12 cellular contexts compared by ENCODE assay signal in genomic region chr10:114507449-114507848, GRCh38.
DNase-seq lines count a peak whose midpoint lies in the region; ATAC-seq and TF ChIP-seq lines count a peak whose summit lies in the region.
"Had no signal": no experiment of that assay in that cellular context is flagged by ENCODE, and none has a peak within 500 bp of the region (broad histone marks: within the 10 kb centered on the region; RNA-seq: fewer than 3 reads in every experiment).

No MANE protein-coding gene starts in this region.

- peak; percentile 73 for ATAC-seq in Right ventricle myocardium superior (ENCODE audit: poor library complexity)

- H3K4me3 ChIP-seq in retinal pigment epithelial cell (ENCODE audit: low read length), result no peak overlapping the region

- no peak for TF ChIP-seq CTCF in retinal pigment epithelial cell (conservative IDR thresholded peaks at IDR 0.05; ENCODE audit: low read depth, low read length)

- DNase-seq in DMS153 (lab: John Stamatoyannopoulos, UW) (peak; percentile 60), RPMI8226 (peak; percentile 76), Right ventricle myocardium superior (peak; percentile 74), retinal pigment epithelial cell (ENCODE audit: low read depth) (peak; percentile 92), germinal center (ENCODE audit: low spot score) (no peak), DMS79 (lab: John Stamatoyannopoulos, UW) (no peak), GDM1 (lab: John Stamatoyannopoulos, UW) (no peak)
- DNase-seq in activated effector memory CD4-positive, alpha-beta T cell treated with anti-CD3 and anti-CD28 coated beads, Interleukin-2, amount 50 U/mL, for 16 hours, result no peak
- DNase-seq: activated CD4-positive, alpha-beta T cell treated with anti-CD3 and anti-CD28 coated beads for 1 hour; central memory CD4-positive, alpha-beta T cell; GF-D8; NCI-H524 had no signal

- intact Hi-C loops in Right ventricle myocardium superior (cut with DNase I), result no loop called here

Comparison
In these comparisons a context has a peak if more than half of its experiments do, and no peak if none do; other contexts are left out.
1. DNase-seq: peak in DMS153 (single experiment), RPMI8226 (single experiment), Right ventricle myocardium superior (single experiment) and retinal pigment epithelial cell (single experiment); none in germinal center (single experiment), DMS79 (single experiment), GDM1 (single experiment) and activated effector memory CD4-positive, alpha-beta T cell treated with anti-CD3 and anti-CD28 coated beads, Interleukin-2, amount 50 U/mL, for 16 hours (single experiment).